9 cellular contexts compared by ENCODE assay signal in genomic region chr17:20999044-20999573, GRCh38. TPM values are rescaled to one million over a fixed set of nuclear protein-coding genes. Genes with fewer than 3 reads are reported as not detected.
DNase-seq lines count a peak whose midpoint lies in the region; ATAC-seq and TF ChIP-seq lines count a peak whose summit lies in the region.
"Had no signal": no experiment of that assay in that cellular context is flagged by ENCODE, and none has a peak within 500 bp of the region (broad histone marks: within the 10 kb centered on the region; RNA-seq: fewer than 3 reads in every experiment).

No MANE protein-coding gene starts in this region.

- POLR2A ChIA-PET in AG04450 (lab: Yijun Ruan, JAX) (no interaction called here), RWPE1 (lab: Yijun Ruan, JAX; ENCODE audit: low non-redundant PET) (no interaction called here)

- peaks cover 8% of the 10 kb centered on the region for H3K4me1 Mint-ChIP-seq in neural progenitor cell

- H2AFZ ChIP-seq in neural progenitor cell (replicated peaks) = no peak overlapping the region

- CTCF ChIA-PET in AG04450 (lab: Charles Lee) = interaction anchor here (0.9 kb wide), 1 partner anchor 198 kb away, joined by 3 read pairs; no protein-coding TSS in a partner anchor
- CTCF ChIA-PET in RWPE1 (lab: Yijun Ruan, JAX) = interaction anchor here (0.5 kb wide), 1 partner anchor 10 kb away, joined by 3 read pairs; no protein-coding TSS in a partner anchor

- TF ChIP-seq POLR2A in esophagus squamous epithelium (IDR thresholded peaks at IDR 0.05) (no peak), erythroblast (IDR thresholded peaks at IDR 0.05; ENCODE audit: low read length) (no peak)

- H3K27ac Mint-ChIP-seq in neural progenitor cell = peak overlapping the region; percentile 37

- H4K20me1 ChIP-seq in neural progenitor cell (ENCODE audit: low read depth) = peaks cover 64% of the 10 kb centered on the region

- H3K36me3 ChIP-seq in esophagus squamous epithelium (peaks cover 20 to 49% (median 26%) of the 10 kb centered on the region in 3 donors), neural progenitor cell (no peaks in the 10 kb centered on the region)

- H3K27me3 ChIP-seq in AG04450 (ENCODE audit: control insufficient read depth, insufficient read depth, low read length) = no peaks in the 10 kb centered on the region
- no peaks in the 10 kb centered on the region for H3K27me3 ChIP-seq in esophagus squamous epithelium
- H3K27me3 ChIP-seq in neural progenitor cell = no peaks in the 10 kb centered on the region

- 46 to 56% methylated on average over 6 to 13 of the region's 16 CpGs for WGBS in esophagus squamous epithelium, 2 donors

- H3K79me2 ChIP-seq in neural progenitor cell (ENCODE audit: low read depth) = peaks cover 31% of the 10 kb centered on the region

- no peak overlapping the region for H3K4me2 ChIP-seq in neural progenitor cell

- peak overlapping the region; percentile 21 for H3K27ac ChIP-seq in AG04450 (ENCODE audit: low read depth, low read length)
- peak overlapping the region; percentile 55 for H3K27ac ChIP-seq in RWPE1
- peak overlapping the region in 3 of 4 donors; percentile 2 to 30 (median 16) for H3K27ac ChIP-seq in esophagus squamous epithelium
- H3K27ac ChIP-seq in neural progenitor cell = peak overlapping the region; percentile 64

- peaks cover 0 to 48% (median 12%) of the 10 kb centered on the region in 3 donors for H3K4me1 ChIP-seq in esophagus squamous epithelium
- no peaks in the 10 kb centered on the region for H3K4me1 ChIP-seq in neural progenitor cell

- peaks cover 17% of the 10 kb centered on the region for H3K36me3 Mint-ChIP-seq in neural progenitor cell

- intact Hi-C loops in esophagus squamous epithelium (cut with DNase I) = no loop called here

- H3K9ac ChIP-seq in neural progenitor cell = no peak overlapping the region

- DNase-seq in AG04450 (ENCODE audit: low read depth, low spot score) (no peak), RWPE1 (ENCODE audit: low spot score) (no peak), esophagus squamous epithelium (lab: John Stamatoyannopoulos, UW) (no peak), neural progenitor cell (ENCODE audit: low spot score) (no peak), erythroblast (lab: John Stamatoyannopoulos, UW) (no peak), inferior parietal cortex (ENCODE audit: extremely low spot score) (no peak)
- DNase-seq: activated effector memory CD4-positive, alpha-beta T cell treated with Interleukin-2 at 50 U/mL for 16 hours had no signal

- no peaks in the 10 kb centered on the region for H3K9me3 Mint-ChIP-seq in neural progenitor cell

- ATAC-seq in GM18870 (IDR thresholded peaks at IDR 0.05; ENCODE audit: unreplicated experiment) (no peak), HG02623 (IDR thresholded peaks at IDR 0.05; ENCODE audit: unreplicated experiment) (no peak)

- H3K9me3 ChIP-seq in AG04450 (ENCODE audit: control insufficient read depth, insufficient read depth, low read length) = peaks cover 2% of the 10 kb centered on the region; the same call in 1 of the 2 replicates
- no peaks in the 10 kb centered on the region for H3K9me3 ChIP-seq in esophagus squamous epithelium
- no peaks in the 10 kb centered on the region for H3K9me3 ChIP-seq in neural progenitor cell (ENCODE audit: low read depth)

- H3K4me3 Mint-ChIP-seq in neural progenitor cell = no peak overlapping the region

- H3F3A ChIP-seq in neural progenitor cell (ENCODE audit: low read depth) = peaks cover 50% of the 10 kb centered on the region

- peaks cover 10% of the 10 kb centered on the region for H3K27me3 Mint-ChIP-seq in neural progenitor cell (ENCODE audit: insufficient read depth, low read depth)

- H3K4me3 ChIP-seq in AG04450 (ENCODE audit: low read depth, low read length) (no peak overlapping the region), esophagus squamous epithelium (no peak overlapping the region), neural progenitor cell (no peak overlapping the region)

- no peak for TF ChIP-seq CTCF in AG04450 (IDR thresholded peaks at IDR 0.05; ENCODE audit: low read depth, low read length)
- TF ChIP-seq CTCF in RWPE1 (conservative IDR thresholded peaks at IDR 0.05; ENCODE audit: low read depth) = no peak
- TF ChIP-seq CTCF in esophagus squamous epithelium (IDR thresholded peaks at IDR 0.05) = no peak
- TF ChIP-seq CTCF in neural progenitor cell (IDR thresholded peaks at IDR 0.05) = no peak

RNA-seq across cellular contexts. Expression of gene USP22, which starts 43.7 kb away (rescaled TPM):
- polyA plus RNA-seq in AG04450 (2011; rRNA removed) = 288 and 295 TPM in 2 replicates
- 272 and 340 TPM in 2 replicates for polyA minus RNA-seq in AG04450 (2011; rRNA and poly(A)+ RNA removed)
- total RNA-seq in esophagus squamous epithelium (10 to 100 TPM; 61.7 to 91.2 (median 78.0) TPM), neural progenitor cell (ENCODE audit: low replicate concordance) (192 and 244 TPM in 2 replicates)
